ENCODE assay signal across 24 cellular contexts in genomic region chr1:81725823-81726222, GRCh38.
DNase-seq lines count a peak whose midpoint lies in the region; ATAC-seq and TF ChIP-seq lines count a peak whose summit lies in the region.
"Had no signal": no experiment of that assay in that cellular context is flagged by ENCODE, and none has a peak within 500 bp of the region (broad histone marks: within the 10 kb centered on the region; RNA-seq: fewer than 3 reads in every experiment).

No MANE protein-coding gene starts in this region.

- H3K27me3 ChIP-seq in H9 (ENCODE audit: insufficient read depth, low read length) (no peaks in the 10 kb centered on the region), trophoblast cell (ENCODE audit: insufficient read depth, low read length) (no peaks in the 10 kb centered on the region)
- H3K27me3 ChIP-seq: BE2C, BLaER1 had no signal

- H3K36me3 Mint-ChIP-seq in H9 (ENCODE audit: insufficient read depth in 1 of 3, low read depth in 3 of 3): no peaks in the 10 kb centered on the region
- H3K36me3 Mint-ChIP-seq in T-helper 17 cell (ENCODE audit: low read depth): no peaks in the 10 kb centered on the region
- H3K36me3 Mint-ChIP-seq: CD14-positive monocyte; CD4-positive, alpha-beta memory T cell; CD4-positive, CD25-positive, alpha-beta regulatory T cell; CD8-positive, alpha-beta memory T cell had no signal

- peaks cover 4 to 6% of the 10 kb centered on the region in 2 experiments for H3K36me3 ChIP-seq in trophoblast cell (ENCODE audit: control insufficient read depth in 1 of 2, insufficient read depth in 2 of 2, low read length in 2 of 2)
- H3K36me3 ChIP-seq: BE2C, BLaER1 had no signal

- H2BK20ac ChIP-seq in H9 (ENCODE audit: low read depth, low read length, poor library complexity, severe bottlenecking): no peak overlapping the region

- no peak overlapping the region for H2BK15ac ChIP-seq in H9 (ENCODE audit: low read depth, low read length)

- no peak overlapping the region for H2AK5ac ChIP-seq in H9 (ENCODE audit: insufficient read length, low read length)
- no peak overlapping the region for H2AK5ac ChIP-seq in trophoblast cell (ENCODE audit: low read length)

- TF ChIP-seq CTCF in H9 (conservative IDR thresholded peaks at IDR 0.05): no peak
- no peak for TF ChIP-seq CTCF in omental fat pad (IDR thresholded peaks at IDR 0.05)

- no peak overlapping the region for H4K12ac ChIP-seq in trophoblast cell (ENCODE audit: low read depth, low read length)

- H4K91ac ChIP-seq in H9 (ENCODE audit: insufficient read length, low read depth, low read length): no peak overlapping the region
- H4K91ac ChIP-seq in trophoblast cell (ENCODE audit: low read depth, low read length): no peak overlapping the region

- H2AFZ ChIP-seq in H9 (ENCODE audit: low read length): no peak overlapping the region
- H2AFZ ChIP-seq in trophoblast cell (ENCODE audit: insufficient read depth, low read length, poor library complexity): no peak overlapping the region

- H3K4me3 ChIP-seq in trophoblast cell (ENCODE audit: low read depth, low read length): no peak overlapping the region
- H3K4me3 ChIP-seq: BLaER1, GM12878 had no signal

- H4K8ac ChIP-seq in H9 (replicated peaks; ENCODE audit: insufficient read length, low read depth, low read length): no peak overlapping the region
- no peak overlapping the region for H4K8ac ChIP-seq in trophoblast cell (ENCODE audit: low read depth, low read length)

- H3K9ac ChIP-seq in H9 (ENCODE audit: extremely low read depth, insufficient read length, low read length) (no peak overlapping the region), trophoblast cell (ENCODE audit: low read length) (no peak overlapping the region)
- H3K9ac ChIP-seq: BLaER1 had no signal

- no peaks in the 10 kb centered on the region for H3K79me1 ChIP-seq in H9 (ENCODE audit: insufficient read depth, low read depth, low read length, poor library complexity, severe bottlenecking)
- peaks cover 3% of the 10 kb centered on the region for H3K79me1 ChIP-seq in trophoblast cell (ENCODE audit: low read length)

- no CpG with 5 or more reads among the region's 8 CpGs for WGBS in H9 (ENCODE audit: extremely low coverage, insufficient read length, low lambda C conversion rate)
- WGBS in trophoblast cell (ENCODE audit: extremely low coverage, insufficient coverage, insufficient read length): no CpG with 5 or more reads among the region's 8 CpGs

- H2BK12ac ChIP-seq in H9 (ENCODE audit: insufficient read length, low read depth, low read length) (no peak overlapping the region), trophoblast cell (ENCODE audit: low read length) (no peak overlapping the region)

- H3K14ac ChIP-seq in H9 (ENCODE audit: insufficient read depth, low read length) (no peak overlapping the region), trophoblast cell (ENCODE audit: low read length) (no peak overlapping the region)

- H3K27ac ChIP-seq in H9 (ENCODE audit: insufficient read length, low read depth, low read length) (no peak overlapping the region), trophoblast cell (ENCODE audit: low read depth, low read length) (no peak overlapping the region)
- H3K27ac ChIP-seq: BLaER1 had no signal

- peak overlapping the region in 2 of 3 experiments; percentile 4 to 59; a peak in 2 of 7 replicates for H3K27ac Mint-ChIP-seq in H9
- H3K27ac Mint-ChIP-seq in T-helper 17 cell: no peak overlapping the region
- H3K27ac Mint-ChIP-seq: CD14-positive monocyte; CD4-positive, alpha-beta memory T cell; CD4-positive, CD25-positive, alpha-beta regulatory T cell; CD8-positive, alpha-beta memory T cell had no signal

- H3K56ac ChIP-seq in H9 (ENCODE audit: insufficient read length, low read depth, low read length): no peak overlapping the region

- H3K79me2 ChIP-seq in H9 (ENCODE audit: insufficient read depth, low read length): no peaks in the 10 kb centered on the region
- H3K79me2 ChIP-seq in trophoblast cell (ENCODE audit: control insufficient read depth, insufficient read depth, low read length, poor library complexity): no peaks in the 10 kb centered on the region

- H3K27me3 Mint-ChIP-seq in H9 (ENCODE audit: low read depth): no peaks in the 10 kb centered on the region
- no peaks in the 10 kb centered on the region for H3K27me3 Mint-ChIP-seq in T-helper 17 cell
- H3K27me3 Mint-ChIP-seq: CD4-positive, alpha-beta memory T cell; CD4-positive, CD25-positive, alpha-beta regulatory T cell; CD8-positive, alpha-beta memory T cell had no signal

- H3K4me2 ChIP-seq in H9 (ENCODE audit: insufficient read depth, insufficient read length, low read length) (no peak overlapping the region), trophoblast cell (ENCODE audit: low read length) (no peak overlapping the region)
- H3K4me2 ChIP-seq: BLaER1 had no signal

- no peak overlapping the region for H3T11ph ChIP-seq in H9 (ENCODE audit: low read length)

- no peak overlapping the region for H4K5ac ChIP-seq in H9 (ENCODE audit: insufficient read length, low read depth, low read length)

- H4K20me1 ChIP-seq in H9 (ENCODE audit: control insufficient read depth, insufficient read depth, insufficient read length): no peaks in the 10 kb centered on the region
- H4K20me1 ChIP-seq: BLaER1 had no signal

- H3K4me1 Mint-ChIP-seq in H9 (peaks cover 9 to 12% of the 10 kb centered on the region in 2 experiments), T-helper 17 cell (no peaks in the 10 kb centered on the region)
- H3K4me1 Mint-ChIP-seq: CD14-positive monocyte; CD4-positive, alpha-beta memory T cell; CD4-positive, CD25-positive, alpha-beta regulatory T cell; CD8-positive, alpha-beta memory T cell had no signal

- H3K4me1 ChIP-seq in H9 (ENCODE audit: insufficient read depth, low read length) (no peaks in the 10 kb centered on the region; the same call in 1 of the 2 replicates), trophoblast cell (ENCODE audit: control insufficient read depth in 1 of 2, insufficient read depth in 2 of 2, low read length in 2 of 2) (peaks cover 3 to 4% of the 10 kb centered on the region in 2 experiments)
- H3K4me1 ChIP-seq: BE2C, BLaER1 had no signal

- H3K23me2 ChIP-seq in H9 (ENCODE audit: insufficient read length, low read depth, low read length, poor library complexity, severe bottlenecking): no peaks in the 10 kb centered on the region

- H3K9me3 ChIP-seq in H9 (ENCODE audit: control insufficient read depth, low read depth, low read length): no peaks in the 10 kb centered on the region
- no peaks in the 10 kb centered on the region for H3K9me3 ChIP-seq in T-helper 17 cell (ENCODE audit: control insufficient read depth, low read length, poor library complexity, severe bottlenecking)
- H3K9me3 ChIP-seq in trophoblast cell (ENCODE audit: insufficient read depth, low read depth, low read length): no peaks in the 10 kb centered on the region
- H3K9me3 ChIP-seq: BE2C had no signal

- H3K4ac ChIP-seq in H9 (ENCODE audit: low read depth, low read length) (no peak overlapping the region), trophoblast cell (ENCODE audit: low read depth, low read length) (peak overlapping the region; percentile 46)

- DNase-seq in H9: no peak
- DNase-seq in T-helper 17 cell: no peak
- no peak for DNase-seq in trophoblast cell
- no peak for DNase-seq in NCI-H82 treated with DMSO at 0.1 percent for 48 hours (lab: John Stamatoyannopoulos, UW; ENCODE audit: unreplicated experiment)
- DNase-seq in omental fat pad (ENCODE audit: low spot score): no peak
- DNase-seq: 8988T; ACHN; BE2C; C1 segment of cervical spinal cord; CD4-positive, alpha-beta memory T cell; CD4-positive, CD25-positive, alpha-beta regulatory T cell; CD8-positive, alpha-beta memory T cell; COR-L47; DMS 273 treated with DMSO at 0.1 percent for 48 hours; DMS153; DMS53; DMS79; DND-41; EL; GDM1 had no signal

- H2BK5ac ChIP-seq in H9 (ENCODE audit: insufficient read length, low read length): no peak overlapping the region
- peak overlapping the region; percentile 49 for H2BK5ac ChIP-seq in trophoblast cell (ENCODE audit: low read depth, low read length, poor library complexity)

- no peak overlapping the region for H3K23ac ChIP-seq in H9 (ENCODE audit: insufficient read length, low read depth, low read length)
- no peak overlapping the region for H3K23ac ChIP-seq in trophoblast cell (ENCODE audit: low read length)

- H3K4me3 Mint-ChIP-seq in H9 (no peak overlapping the region), T-helper 17 cell (peak overlapping the region; percentile 5)
- H3K4me3 Mint-ChIP-seq: CD14-positive monocyte; CD4-positive, alpha-beta memory T cell; CD4-positive, CD25-positive, alpha-beta regulatory T cell; CD8-positive, alpha-beta memory T cell had no signal

- H3K9me3 Mint-ChIP-seq in H9: no peaks in the 10 kb centered on the region

- ATAC-seq in T-helper 17 cell: no peak
- no peak for ATAC-seq in omental fat pad (ENCODE audit: low FRiP score)
- no peak for ATAC-seq in GM18909 (IDR thresholded peaks at IDR 0.05; ENCODE audit: poor library complexity, unreplicated experiment)
- ATAC-seq: GM12878 had no signal

- H3K18ac ChIP-seq in H9 (ENCODE audit: insufficient read length, low read depth, low read length): no peak overlapping the region
- H3K18ac ChIP-seq in trophoblast cell (ENCODE audit: low read length): no peak overlapping the region

- no peak overlapping the region for H2BK120ac ChIP-seq in H9 (ENCODE audit: low read depth, low read length, poor library complexity, severe bottlenecking)
- no peak overlapping the region for H2BK120ac ChIP-seq in trophoblast cell (ENCODE audit: insufficient read depth, low read length, poor library complexity)
